8 cellular contexts compared by ENCODE assay signal in the genomic region with DNA sequence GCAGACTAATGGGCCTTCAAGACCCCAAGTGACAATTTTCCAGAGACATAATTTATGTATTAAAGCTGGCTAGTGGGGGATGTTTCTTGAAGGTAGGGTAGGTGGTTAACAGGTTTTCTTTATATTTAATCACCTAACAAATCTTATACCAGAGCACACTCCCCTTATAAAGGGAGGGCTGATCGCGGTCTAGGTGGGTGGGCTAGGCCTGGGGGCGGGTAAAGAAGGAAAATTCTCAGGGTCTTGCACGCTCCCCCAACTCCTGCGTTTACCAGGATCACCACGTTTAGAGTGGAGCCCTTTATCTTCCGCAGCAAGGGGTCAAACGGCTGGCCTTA. TPM values are rescaled to one million over a fixed set of nuclear protein-coding genes. Genes with fewer than 3 reads are reported as not detected.
DNase-seq lines count a peak whose midpoint lies in the region; ATAC-seq and TF ChIP-seq lines count a peak whose summit lies in the region.

No MANE protein-coding gene starts in this region.

- H3K4me1 ChIP-seq in KMS-11 (ENCODE audit: low read depth, poor library complexity, severe bottlenecking) = peaks cover 16% of the 10 kb centered on the region

- intact Hi-C loops in CD14-positive monocyte (cut with micrococcal nuclease) = loop anchor here in 1 of 2 donors (5.0 kb wide), 1 partner anchor 40 kb away; a partner anchor contains a TSS
- intact Hi-C loops in dorsolateral prefrontal cortex (cut with DNase I) = no loop called here

- H2AFZ ChIP-seq in KMS-11 (ENCODE audit: low read depth) = peak overlapping the region; percentile 81

- no peaks in the 10 kb centered on the region for H4K20me1 ChIP-seq in KMS-11 (ENCODE audit: insufficient read depth)

- ATAC-seq in natural killer cell treated with Interleukin-12 subunit alpha and Interleukin-12 subunit beta and Interleukin-15 and Interleukin-18, amount 100 ng/mL, for 72 hours = peak in 1 of 2 donors; percentile 25
- ATAC-seq in GM18867 (IDR thresholded peaks at IDR 0.05; ENCODE audit: unreplicated experiment) = no peak

- no peak overlapping the region for H3K27ac ChIP-seq in KMS-11
- H3K27ac ChIP-seq in dorsolateral prefrontal cortex = peak overlapping the region in 1 of 59 donors; percentile 38

- H3K4me3 ChIP-seq in KMS-11 (IDR thresholded peaks at IDR 0.05; ENCODE audit: insufficient read depth, low read depth, low read length) (peak overlapping the region; percentile 77), dorsolateral prefrontal cortex (peak overlapping the region; percentile 33 to 74 (median 60))

- H3K36me3 ChIP-seq in KMS-11 (ENCODE audit: insufficient read depth) = no peaks in the 10 kb centered on the region

- peak overlapping the region; percentile 89 for H3K4me2 ChIP-seq in KMS-11

- H3K79me2 ChIP-seq in KMS-11 (ENCODE audit: insufficient read depth, low read depth) = no peaks in the 10 kb centered on the region

- H3K27me3 ChIP-seq in KMS-11 (ENCODE audit: insufficient read depth, low read depth) = no peaks in the 10 kb centered on the region
- peaks cover 0 to 5% (median 0%) of the 10 kb centered on the region in 45 donors for H3K27me3 ChIP-seq in dorsolateral prefrontal cortex

- peaks cover 30% of the 10 kb centered on the region for H3K4me1 Mint-ChIP-seq in CD14-positive monocyte
- H3K4me1 Mint-ChIP-seq in natural killer cell treated with Interleukin-12 subunit alpha and Interleukin-12 subunit beta and Interleukin-15 and Interleukin-18, amount 100 ng/mL, for 72 hours (ENCODE audit: low read depth in 2 of 2) = peaks cover 9 to 12% of the 10 kb centered on the region in 2 donors

- TF ChIP-seq CTCF in CD14-positive monocyte (IDR thresholded peaks at IDR 0.05) = no peak
- no peak for TF ChIP-seq CTCF in KMS-11 (conservative IDR thresholded peaks at IDR 0.05; ENCODE audit: low read depth, low read length)
- no peak for TF ChIP-seq CTCF in dorsolateral prefrontal cortex (IDR thresholded peaks at IDR 0.05 in 54 of 56, conservative IDR thresholded peaks at IDR 0.05 in 2 of 56; ENCODE audit: low read depth in 1 of 56, partially characterized antibody in 56 of 56)

- peaks cover 0 to 13% (median 11%) of the 10 kb centered on the region in 7 donors for H3K9me3 Mint-ChIP-seq in CD14-positive monocyte
- H3K9me3 Mint-ChIP-seq in natural killer cell treated with Interleukin-12 subunit alpha and Interleukin-12 subunit beta and Interleukin-15 and Interleukin-18, amount 100 ng/mL, for 72 hours = no peaks in the 10 kb centered on the region

- DNase-seq in CD14-positive monocyte (ENCODE audit: low spot score) (no peak), dorsolateral prefrontal cortex (no peak), NOMO-1 treated with DMSO at 0.1 percent for 48 hours (lab: John Stamatoyannopoulos, UW; ENCODE audit: unreplicated experiment) (no peak), NCI-H187 (lab: John Stamatoyannopoulos, UW) (no peak)
- no peak for DNase-seq in natural killer cell treated with Interleukin-12 subunit alpha and Interleukin-12 subunit beta and Interleukin-15 and Interleukin-18, amount 100 ng/mL, for 72 hours (ENCODE audit: low spot score)
- no peak for DNase-seq in stimulated activated CD8-positive, alpha-beta memory T cell treated with anti-CD3 and anti-CD28 coated beads, Interleukin-4, amount 100 ng/mL, for 48 hours

- H3K36me3 Mint-ChIP-seq in CD14-positive monocyte = peaks cover 0 to 4% of the 10 kb centered on the region in 2 donors
- no peaks in the 10 kb centered on the region for H3K36me3 Mint-ChIP-seq in natural killer cell treated with Interleukin-12 subunit alpha and Interleukin-12 subunit beta and Interleukin-15 and Interleukin-18, amount 100 ng/mL, for 72 hours

- peak overlapping the region; percentile 87 to 96 for H3K4me3 Mint-ChIP-seq in CD14-positive monocyte
- peak overlapping the region; percentile 86 for H3K4me3 Mint-ChIP-seq in natural killer cell treated with Interleukin-12 subunit alpha and Interleukin-12 subunit beta and Interleukin-15 and Interleukin-18, amount 100 ng/mL, for 72 hours

- peaks cover 2 to 13% (median 9%) of the 10 kb centered on the region in 3 donors for H3K27me3 Mint-ChIP-seq in CD14-positive monocyte (ENCODE audit: low read depth in 3 of 3)
- H3K27me3 Mint-ChIP-seq in natural killer cell treated with Interleukin-12 subunit alpha and Interleukin-12 subunit beta and Interleukin-15 and Interleukin-18, amount 100 ng/mL, for 72 hours = peaks cover 6 to 27% of the 10 kb centered on the region in 2 donors

- peak overlapping the region; percentile 97 to 100 (median 100) for H3K27ac Mint-ChIP-seq in CD14-positive monocyte
- peak overlapping the region; percentile 25 to 80 for H3K27ac Mint-ChIP-seq in natural killer cell treated with Interleukin-12 subunit alpha and Interleukin-12 subunit beta and Interleukin-15 and Interleukin-18, amount 100 ng/mL, for 72 hours

- peak overlapping the region; percentile 6; the same call in 1 of the 2 replicates for H3K9ac ChIP-seq in KMS-11

RNA-seq across cellular contexts. Expression of a gene that starts 19.9 kb away (rescaled TPM):
- polyA plus RNA-seq in CD14-positive monocyte = 10 to 100 TPM; 30.9 to 33.4 TPM
- 100 to 1,000 TPM in 2 of 120 experiments, 10 to 100 TPM in 118; 39.4 to 103 (median 69.4) TPM for total RNA-seq in dorsolateral prefrontal cortex
- 100 to 1,000 TPM; 108 to 162 TPM for total RNA-seq in natural killer cell treated with Interleukin-12 subunit alpha and Interleukin-12 subunit beta and Interleukin-15 and Interleukin-18, amount 100 ng/mL, for 72 hours

RNA-seq across cellular contexts. Expression of a gene that starts 26.0 kb away (rescaled TPM):
- 10 to 100 TPM; 13.2 to 17.4 TPM for polyA plus RNA-seq in CD14-positive monocyte
- total RNA-seq in dorsolateral prefrontal cortex = 100 to 1,000 TPM in 33 of 120 experiments, 10 to 100 TPM in 87; 72.6 to 117 (median 94.0) TPM
- 100 to 1,000 TPM; 101 to 129 TPM for total RNA-seq in natural killer cell treated with Interleukin-12 subunit alpha and Interleukin-12 subunit beta and Interleukin-15 and Interleukin-18, amount 100 ng/mL, for 72 hours

RNA-seq across cellular contexts. Expression of a gene that starts 41.1 kb away (rescaled TPM):
- under 1 TPM in 1 of 2 donors, not detected in 1; 0.14 TPM for polyA plus RNA-seq in CD14-positive monocyte
- total RNA-seq in dorsolateral prefrontal cortex = 1 to 10 TPM in 118 of 120 experiments, under 1 TPM in 2; 0.79 to 6.2 (median 2.5) TPM
- total RNA-seq in natural killer cell treated with Interleukin-12 subunit alpha and Interleukin-12 subunit beta and Interleukin-15 and Interleukin-18, amount 100 ng/mL, for 72 hours = under 1 TPM; 0.31 to 0.92 TPM
